ENCODE assay signal across 15 cellular contexts in the genomic region with DNA sequence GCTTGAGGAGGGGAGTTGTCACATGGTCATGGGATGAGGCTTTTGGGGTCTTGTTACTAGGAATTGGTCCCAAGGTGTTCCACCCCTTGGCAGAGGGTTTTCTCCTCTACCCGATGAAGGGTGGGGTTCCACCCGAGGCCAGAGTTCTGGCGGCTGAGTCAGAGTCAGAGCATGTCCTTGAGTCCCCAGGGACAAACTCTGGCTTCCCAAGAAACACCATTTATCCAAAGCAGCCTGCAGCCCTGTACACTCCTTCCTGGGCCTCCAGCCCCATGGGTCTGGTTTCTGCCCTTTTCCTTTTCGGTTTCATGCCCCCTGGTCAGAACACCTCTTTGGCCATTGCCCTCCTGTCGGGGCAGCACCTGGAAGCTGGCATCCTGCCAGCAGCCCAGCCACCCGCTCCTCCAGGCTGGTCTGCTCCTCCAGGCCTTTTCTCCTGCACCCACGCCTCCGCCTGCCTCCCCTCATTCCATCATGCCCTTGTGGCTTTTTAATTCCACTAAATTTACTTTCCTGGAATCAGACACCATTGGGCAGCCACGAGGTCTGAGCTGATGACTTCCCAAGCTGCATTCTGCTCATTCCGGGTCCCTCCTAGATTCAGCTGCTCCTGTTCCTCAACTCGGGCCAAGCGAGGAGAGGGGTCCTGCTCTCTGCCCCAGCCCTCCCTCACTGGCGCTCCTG.
A peak's percentile ranks its signal among the peaks of the same experiment; 100 is the strongest.
DNase-seq lines count a peak whose midpoint lies in the region; ATAC-seq and TF ChIP-seq lines count a peak whose summit lies in the region.
"Had no signal": no experiment of that assay in that cellular context is flagged by ENCODE, and none has a peak within 500 bp of the region (broad histone marks: within the 10 kb centered on the region; RNA-seq: fewer than 3 reads in every experiment).

No MANE protein-coding gene starts in this region.

- H3K4me3 ChIP-seq in SK-N-SH (ENCODE audit: low read depth in 2 of 2, low read length in 1 of 2) (no peak overlapping the region), adrenal gland (no peak overlapping the region), vagina (no peak overlapping the region), spleen (no peak overlapping the region), Peyer's patch (no peak overlapping the region)
- H3K4me3 ChIP-seq: right atrium auricular region had no signal

- 80% methylated on average over 11 of the region's 13 CpGs for WGBS in SK-N-SH (ENCODE audit: low lambda C conversion rate)
- WGBS in adrenal gland, 4 donors = 49 to 55% (median 52%) methylated on average over 13 of the region's 13 CpGs
- 65 to 81% (median 74%) methylated on average over 13 of the region's 13 CpGs for WGBS in spleen, 5 donors

- H3K27me3 ChIP-seq in SK-N-SH (ENCODE audit: insufficient read depth) (no peaks in the 10 kb centered on the region), adrenal gland (no peaks in the 10 kb centered on the region), vagina (no peaks in the 10 kb centered on the region), spleen (replicated peaks in 1 of 7) (no peaks in the 10 kb centered on the region), Peyer's patch (no peaks in the 10 kb centered on the region)
- H3K27me3 ChIP-seq: right atrium auricular region had no signal

- H3F3A ChIP-seq in SK-N-SH (replicated peaks; ENCODE audit: insufficient read depth) = no peaks in the 10 kb centered on the region

- H3K4me2 ChIP-seq in SK-N-SH = no peak overlapping the region

- H3K9ac ChIP-seq in SK-N-SH = no peak overlapping the region

- POLR2A ChIA-PET in SK-N-SH (lab: Yijun Ruan, JAX) = no interaction called here

- no peaks in the 10 kb centered on the region for H3K79me2 ChIP-seq in SK-N-SH (ENCODE audit: insufficient read depth)

- ATAC-seq in SK-N-SH treated with all-trans-retinoic acid at 6 μM for 48 hours = no peak

- no peaks in the 10 kb centered on the region for H4K20me1 ChIP-seq in SK-N-SH (ENCODE audit: insufficient read depth)

- H3K36me3 ChIP-seq in SK-N-SH (replicated peaks in 1 of 2; ENCODE audit: control insufficient read depth in 1 of 2, insufficient read depth in 2 of 2, low read length in 1 of 2) (no peaks in the 10 kb centered on the region), adrenal gland (replicated peaks in 1 of 2) (no peaks in the 10 kb centered on the region), vagina (no peaks in the 10 kb centered on the region), spleen (no peaks in the 10 kb centered on the region), Peyer's patch (no peaks in the 10 kb centered on the region)
- H3K36me3 ChIP-seq: right atrium auricular region had no signal

- H2AFZ ChIP-seq in SK-N-SH (ENCODE audit: low read depth) = no peak overlapping the region

- H3K27ac ChIP-seq in SK-N-SH (ENCODE audit: low read depth in 2 of 2, low read length in 1 of 2) (peak overlapping the region in 1 of 2 experiments; percentile 47; a peak in 1 of 4 replicates), adrenal gland (peak overlapping the region in 4 of 5 donors; percentile 1 to 66 (median 62)), vagina (peak overlapping the region; percentile 79), spleen (peak overlapping the region in 1 of 8 donors; percentile 83), Peyer's patch (no peak overlapping the region)
- H3K27ac ChIP-seq: right atrium auricular region had no signal

- no peak for DNase-seq in SK-N-SH
- peak; percentile 62 to 80 (median 78) for DNase-seq in adrenal gland
- peak; percentile 97 for DNase-seq in hepatic stellate cell (ENCODE audit: low spot score)
- DNase-seq in vagina (ENCODE audit: extremely low spot score in 2 of 2) = no peak
- no peak for DNase-seq in NCI-H446 treated with DMSO at 0.1 percent for 48 hours (lab: John Stamatoyannopoulos, UW)
- DNase-seq in spleen = no peak
- DNase-seq in Peyer's patch = no peak
- DNase-seq: activated CD4-positive, CD25-positive, alpha-beta regulatory T cell; AML-193; hypothalamus; midbrain; NCI-H2227 treated with DMSO at 0.1 percent for 48 hours; SHP77 treated with DMSO at 0.1 percent for 48 hours had no signal

- intact Hi-C loops in adrenal gland (cut with DNase I) (no loop called here), vagina (cut with DNase I) (no loop called here), spleen (cut with DNase I; ENCODE audit: low total_unique reads) (no loop called here)

- CTCF ChIA-PET in SK-N-SH (lab: Yijun Ruan, JAX) = interaction anchor here (1.5 kb wide), 1 partner anchor 15 kb away, joined by 3 read pairs; no protein-coding TSS in a partner anchor

- TF ChIP-seq CTCF in SK-N-SH (IDR thresholded peaks at IDR 0.05) (no peak), adrenal gland (IDR thresholded peaks at IDR 0.05) (no peak), vagina (IDR thresholded peaks at IDR 0.05) (no peak), spleen (IDR thresholded peaks at IDR 0.05 in 8 of 11, conservative IDR thresholded peaks at IDR 0.05 in 3 of 11) (no peak), Peyer's patch (IDR thresholded peaks at IDR 0.05) (no peak)

- no peak for TF ChIP-seq POLR2A in adrenal gland (IDR thresholded peaks at IDR 0.05)
- TF ChIP-seq POLR2A in vagina (IDR thresholded peaks at IDR 0.05) = no peak
- no peak for TF ChIP-seq POLR2A in spleen (IDR thresholded peaks at IDR 0.05)
- no peak for TF ChIP-seq POLR2A in Peyer's patch (IDR thresholded peaks at IDR 0.05)

- H3K4me1 ChIP-seq in SK-N-SH (ENCODE audit: control insufficient read depth in 1 of 2, insufficient read depth in 2 of 2, low read depth in 1 of 2, low read length in 1 of 2) (peaks cover 20 to 55% of the 10 kb centered on the region in 2 experiments; a peak in 3 of 4 replicates), adrenal gland (replicated peaks in 1 of 2) (peaks cover 22 to 34% of the 10 kb centered on the region in 2 donors), vagina (peaks cover 40% of the 10 kb centered on the region), spleen (peaks cover 7 to 44% (median 30%) of the 10 kb centered on the region in 6 donors), Peyer's patch (peaks cover 0 to 27% (median 0%) of the 10 kb centered on the region in 4 donors)

- no peak for TF ChIP-seq EP300 in SK-N-SH (IDR thresholded peaks at IDR 0.05; ENCODE audit: borderline replicate concordance in 1 of 2, low read depth in 1 of 2, low read length in 1 of 2)

- TF ChIP-seq RAD21 in SK-N-SH (IDR thresholded peaks at IDR 0.05; ENCODE audit: low read length) = no peak

- no peaks in the 10 kb centered on the region for H3K9me2 ChIP-seq in SK-N-SH

- H3K9me3 ChIP-seq in SK-N-SH (no peaks in the 10 kb centered on the region), adrenal gland (replicated peaks in 1 of 3) (no peaks in the 10 kb centered on the region), vagina (no peaks in the 10 kb centered on the region), spleen (no peaks in the 10 kb centered on the region), Peyer's patch (no peaks in the 10 kb centered on the region)
- H3K9me3 ChIP-seq: right atrium auricular region had no signal

TF ChIP-seq in SK-N-SH, 30 proteins besides CTCF, POLR2A, EP300 and RAD21:
- TF ChIP-seq FOSL2 (IDR thresholded peaks at IDR 0.05; ENCODE audit: borderline replicate concordance, low read depth) (no peak), NFIC (IDR thresholded peaks at IDR 0.05; ENCODE audit: borderline replicate concordance) (peak; percentile 46)

TF ChIP-seq in SK-N-SH treated with all-trans-retinoic acid at 6 μM for 48 hours, 23 proteins besides CTCF, POLR2A, EP300 and RAD21 (continues in another document):
- TF ChIP-seq BACH2 (CRISPR knock-in tag; IDR thresholded peaks at IDR 0.05; ENCODE audit: borderline replicate concordance) (no peak), ZNF70 (CRISPR knock-in tag; IDR thresholded peaks at IDR 0.05) (no peak), TSHZ2 (CRISPR knock-in tag; IDR thresholded peaks at IDR 0.05) (no peak), OSR1 (CRISPR knock-in tag; IDR thresholded peaks at IDR 0.05) (no peak), RARB (CRISPR knock-in tag; IDR thresholded peaks at IDR 0.05) (no peak), TOX (CRISPR knock-in tag; IDR thresholded peaks at IDR 0.05; ENCODE audit: borderline replicate concordance) (no peak), ZFP30 (CRISPR knock-in tag; IDR thresholded peaks at IDR 0.05) (no peak), ISL1 (CRISPR knock-in tag; IDR thresholded peaks at IDR 0.05) (no peak)
- TF ChIP-seq, protein P1, sequence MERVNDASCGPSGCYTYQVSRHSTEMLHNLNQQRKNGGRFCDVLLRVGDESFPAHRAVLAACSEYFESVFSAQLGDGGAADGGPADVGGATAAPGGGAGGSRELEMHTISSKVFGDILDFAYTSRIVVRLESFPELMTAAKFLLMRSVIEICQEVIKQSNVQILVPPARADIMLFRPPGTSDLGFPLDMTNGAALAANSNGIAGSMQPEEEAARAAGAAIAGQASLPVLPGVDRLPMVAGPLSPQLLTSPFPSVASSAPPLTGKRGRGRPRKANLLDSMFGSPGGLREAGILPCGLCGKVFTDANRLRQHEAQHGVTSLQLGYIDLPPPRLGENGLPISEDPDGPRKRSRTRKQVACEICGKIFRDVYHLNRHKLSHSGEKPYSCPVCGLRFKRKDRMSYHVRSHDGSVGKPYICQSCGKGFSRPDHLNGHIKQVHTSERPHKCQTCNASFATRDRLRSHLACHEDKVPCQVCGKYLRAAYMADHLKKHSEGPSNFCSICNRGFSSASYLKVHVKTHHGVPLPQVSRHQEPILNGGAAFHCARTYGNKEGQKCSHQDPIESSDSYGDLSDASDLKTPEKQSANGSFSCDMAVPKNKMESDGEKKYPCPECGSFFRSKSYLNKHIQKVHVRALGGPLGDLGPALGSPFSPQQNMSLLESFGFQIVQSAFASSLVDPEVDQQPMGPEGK (CRISPR knock-in tag; IDR thresholded peaks at IDR 0.05; ENCODE audit: borderline replicate concordance) = no peak

Comparison
In these comparisons a context has a peak if more than half of its experiments do, and no peak if none do; other contexts are left out.
1. DNase-seq: peak in adrenal gland (7 of 7) and hepatic stellate cell (single experiment); none in SK-N-SH (single experiment), vagina (0 of 2), NCI-H446 treated with DMSO at 0.1 percent for 48 hours (single experiment), spleen (single experiment) and Peyer's patch (0 of 3).
2. H3K27ac ChIP-seq: peak in adrenal gland (4 of 5) and vagina (single experiment); none in Peyer's patch (0 of 4).